In the genomic region with DNA sequence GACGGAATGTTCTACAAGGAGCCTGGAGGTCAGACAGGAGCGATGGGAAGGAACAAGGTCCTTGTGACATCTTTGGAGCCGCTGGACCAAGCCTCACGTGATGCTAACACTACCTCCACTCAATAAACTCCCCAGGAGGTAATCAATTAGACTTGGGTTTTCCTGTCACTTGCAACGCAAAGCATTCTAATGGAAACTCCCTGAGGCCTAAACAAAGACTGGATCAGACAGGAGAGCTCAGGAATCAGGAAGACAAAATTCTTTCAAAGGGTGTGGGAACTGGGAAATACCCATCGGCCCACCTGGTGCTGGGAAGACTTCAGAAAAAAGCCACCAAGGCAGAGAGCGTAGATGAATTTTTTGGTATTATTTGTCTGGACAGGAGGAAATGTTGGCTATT, we compare ENCODE assay signal across 18 cellular contexts. TPM values are rescaled to one million over a fixed set of nuclear protein-coding genes. Genes with fewer than 3 reads are reported as not detected.
"Had no signal": no experiment of that assay in that cellular context is flagged by ENCODE, and none has a peak within 500 bp of the region (broad histone marks: within the 10 kb centered on the region; RNA-seq: fewer than 3 reads in every experiment).

No MANE protein-coding gene starts in this region.

- FAIRE-seq: pancreas had no signal

- H3K27ac ChIP-seq: coronary artery, epithelial cell of prostate, esophagus muscularis mucosa, gastroesophageal sphincter, pancreas, right lobe of liver, tibial artery, upper lobe of right lung, vagina had no signal

- H3K4me3 Mint-ChIP-seq: mesothelial cell of epicardium; natural killer cell treated with Interleukin-12 subunit alpha and Interleukin-12 subunit beta and Interleukin-15 and Interleukin-18, amount 100 ng/mL, for 72 hours; stimulated activated memory B cell treated with anti-CD40 and anti-IgM and Interleukin-4, amounts not matched to agents 10 μg/mL and 1 μg/mL and 100 μg/mL, for 72 hours; stimulated activated naive CD8-positive, alpha-beta T cell treated with anti-CD3 and anti-CD28 coated beads, Interleukin-15, Interleukin-2, amounts not matched to agents 100 ng/mL and 50 ng/mL, for 24 hours had no signal

- H3K27me3 ChIP-seq: right lobe of liver, vagina had no signal

- H3K9me3 ChIP-seq: esophagus muscularis mucosa, gastroesophageal sphincter, pancreas, right lobe of liver, tibial artery, upper lobe of right lung, vagina had no signal

- H3K4me3 ChIP-seq: coronary artery, esophagus muscularis mucosa, gastroesophageal sphincter, pancreas, right lobe of liver, tibial artery, upper lobe of right lung, vagina had no signal

- H3K36me3 ChIP-seq: esophagus muscularis mucosa, gastroesophageal sphincter, pancreas, right lobe of liver, tibial artery, upper lobe of right lung, vagina had no signal

- H3K36me3 Mint-ChIP-seq: mesothelial cell of epicardium; natural killer cell treated with Interleukin-12 subunit alpha and Interleukin-12 subunit beta and Interleukin-15 and Interleukin-18, amount 100 ng/mL, for 72 hours; stimulated activated memory B cell treated with anti-CD40 and anti-IgM and Interleukin-4, amounts not matched to agents 10 μg/mL and 1 μg/mL and 100 μg/mL, for 72 hours had no signal

- DNase-seq: effector CD8-positive, alpha-beta T cell; occipital lobe; right lobe of liver; stimulated activated CD4-positive, alpha-beta T cell treated with anti-CD3 and anti-CD28 coated beads, Interleukin-4, amount 100 ng/mL, for 24 hours; tibial artery had no signal

- H3K27ac Mint-ChIP-seq: mesothelial cell of epicardium; natural killer cell treated with Interleukin-12 subunit alpha and Interleukin-12 subunit beta and Interleukin-15 and Interleukin-18, amount 100 ng/mL, for 72 hours; progenitor cell of endocrine pancreas; stimulated activated memory B cell treated with anti-CD40 and anti-IgM and Interleukin-4, amounts not matched to agents 10 μg/mL and 1 μg/mL and 100 μg/mL, for 72 hours; stimulated activated naive CD8-positive, alpha-beta T cell treated with anti-CD3 and anti-CD28 coated beads, Interleukin-15, Interleukin-2, amounts not matched to agents 100 ng/mL and 50 ng/mL, for 24 hours had no signal

- H3K9me3 Mint-ChIP-seq: mesothelial cell of epicardium; natural killer cell treated with Interleukin-12 subunit alpha and Interleukin-12 subunit beta and Interleukin-15 and Interleukin-18, amount 100 ng/mL, for 72 hours; stimulated activated memory B cell treated with anti-CD40 and anti-IgM and Interleukin-4, amounts not matched to agents 10 μg/mL and 1 μg/mL and 100 μg/mL, for 72 hours; stimulated activated naive CD8-positive, alpha-beta T cell treated with anti-CD3 and anti-CD28 coated beads, Interleukin-15, Interleukin-2, amounts not matched to agents 100 ng/mL and 50 ng/mL, for 24 hours had no signal

- H3K4me1 Mint-ChIP-seq: mesothelial cell of epicardium; stimulated activated memory B cell treated with anti-CD40 and anti-IgM and Interleukin-4, amounts not matched to agents 10 μg/mL and 1 μg/mL and 100 μg/mL, for 72 hours had no signal

- ATAC-seq: gastroesophageal sphincter; natural killer cell treated with Interleukin-12 subunit alpha and Interleukin-12 subunit beta and Interleukin-15 and Interleukin-18, amount 100 ng/mL, for 72 hours; right lobe of liver; stimulated activated memory B cell treated with anti-CD40 and anti-IgM and Interleukin-4, amounts not matched to agents 10 μg/mL and 1 μg/mL and 100 μg/mL, for 72 hours; upper lobe of right lung had no signal

- H3K4me1 ChIP-seq: esophagus muscularis mucosa, gastroesophageal sphincter, pancreas, right lobe of liver, tibial artery, upper lobe of right lung, vagina had no signal

RNA-seq across cellular contexts. Expression of a gene that starts 22.3 kb away (rescaled TPM):
- total RNA-seq: esophagus muscularis mucosa; fibroblast of villous mesenchyme; mesothelial cell of epicardium; natural killer cell treated with Interleukin-12 subunit alpha and Interleukin-12 subunit beta and Interleukin-15 and Interleukin-18, amount 100 ng/mL, for 72 hours; right lobe of liver; vagina had no signal
